In the genomic region with DNA sequence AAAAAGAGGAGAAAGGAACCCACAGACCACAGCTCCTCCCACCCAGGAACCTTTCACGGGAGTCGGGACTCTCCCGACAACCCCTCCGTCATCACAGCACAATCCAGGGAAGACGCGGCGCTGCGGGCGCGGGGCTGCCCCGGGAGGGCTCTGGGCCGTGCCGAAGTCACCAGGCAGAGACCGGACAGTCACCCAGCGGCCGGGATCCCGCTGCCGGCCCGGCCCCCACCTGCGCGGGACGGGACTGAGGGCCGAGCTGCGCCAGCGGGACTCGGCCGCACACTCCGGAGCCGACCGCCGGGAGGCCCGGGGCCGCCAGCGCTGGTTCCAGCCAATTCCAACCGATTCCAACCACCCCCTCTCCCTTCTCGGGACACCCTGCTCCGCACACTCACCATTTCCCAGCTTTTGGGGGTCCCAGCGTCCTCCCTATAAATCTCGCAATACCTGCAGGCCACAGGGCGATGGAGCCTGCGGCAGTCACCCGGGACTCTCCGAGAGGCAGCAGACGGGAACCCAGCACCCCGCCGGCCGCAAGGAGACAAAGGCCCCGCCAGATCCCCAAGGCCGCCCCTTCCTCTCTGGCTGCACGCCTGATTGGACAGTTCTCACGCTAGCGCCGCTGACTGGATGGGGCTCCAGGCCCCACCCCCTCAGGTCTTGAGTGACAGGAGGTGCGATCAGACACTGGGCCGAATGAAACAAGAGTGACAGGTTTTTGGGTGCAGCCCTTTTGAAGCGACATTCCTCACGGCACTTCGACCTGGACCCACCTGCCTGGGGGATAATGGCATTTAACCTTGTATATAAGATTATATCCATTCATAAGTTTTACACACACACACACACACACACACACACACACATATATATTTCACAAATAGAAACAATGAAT, we compare ENCODE assay signal across 8 cellular contexts. TPM values are rescaled to one million over a fixed set of nuclear protein-coding genes. Genes with fewer than 3 reads are reported as not detected.
A peak's percentile ranks its signal among the peaks of the same experiment; 100 is the strongest.
DNase-seq lines count a peak whose midpoint lies in the region; ATAC-seq, FAIRE-seq and TF ChIP-seq lines count a peak whose summit lies in the region.

A gene (minus strand): TSS at position 547 of the 895 bp plus-strand sequence. CDS start 149 bp downstream, at position 398.

- H3K9me3 ChIP-seq in adipocyte (ENCODE audit: control insufficient read depth, low read length) (peaks cover 16% of the 10 kb centered on the region), heart left ventricle (peaks cover 0 to 36% (median 7%) of the 10 kb centered on the region in 12 donors), pancreas (no peaks in the 10 kb centered on the region), upper lobe of right lung (peaks cover 4% of the 10 kb centered on the region)

- H3K4me1 ChIP-seq in adipocyte (ENCODE audit: control insufficient read depth, insufficient read depth, low read length) = no peaks in the 10 kb centered on the region
- peaks cover 0 to 10% (median 0%) of the 10 kb centered on the region in 12 donors for H3K4me1 ChIP-seq in heart left ventricle
- no peaks in the 10 kb centered on the region for H3K4me1 ChIP-seq in pancreas
- H3K4me1 ChIP-seq in upper lobe of right lung = no peaks in the 10 kb centered on the region

- 0 to 1% (median 1%) methylated on average over 21 to 58 of the region's 58 CpGs for WGBS in heart left ventricle, 4 donors
- WGBS in pancreas, 2 donors = 0 to 2% methylated on average over 47 to 58 of the region's 58 CpGs

- TF ChIP-seq CTCF in heart left ventricle (IDR thresholded peaks at IDR 0.05) (no peak), pancreas (IDR thresholded peaks at IDR 0.05) (no peak), upper lobe of right lung (IDR thresholded peaks at IDR 0.05) (no peak)

- DNase-seq in ELF-1 (ENCODE audit: low read depth, low spot score) (peak; percentile 99), KG1 (lab: John Stamatoyannopoulos, UW) (peak; percentile 88), SHP77 (lab: John Stamatoyannopoulos, UW) (peak; percentile 86 to 93), adipocyte (ENCODE audit: low read depth) (peak; percentile 98), heart left ventricle (peak; percentile 88 to 91 (median 90)), pancreas (peak; percentile 66 to 89 (median 82)), upper lobe of right lung (peak; percentile 87)

- ATAC-seq in GM21737 (IDR thresholded peaks at IDR 0.05; ENCODE audit: unreplicated experiment) (peak; percentile 100), heart left ventricle (peak; percentile 99 to 100 (median 100)), pancreas (peak; percentile 95 to 100 (median 100)), upper lobe of right lung (peak; percentile 99)

- H3K27me3 ChIP-seq in adipocyte (replicated peaks; ENCODE audit: control insufficient read depth, insufficient read depth, low read length) = no peaks in the 10 kb centered on the region
- H3K27me3 ChIP-seq in heart left ventricle = peaks cover 0 to 26% (median 0%) of the 10 kb centered on the region in 9 donors
- no peaks in the 10 kb centered on the region for H3K27me3 ChIP-seq in pancreas
- H3K27me3 ChIP-seq in upper lobe of right lung = peaks cover 17% of the 10 kb centered on the region

- H3K4me3 ChIP-seq in adipocyte (ENCODE audit: low read length) = peak within 1 kb of the TSS; percentile 90
- peak within 1 kb of the TSS; percentile 38 to 72 (median 59) for H3K4me3 ChIP-seq in heart left ventricle
- H3K4me3 ChIP-seq in pancreas = peak within 1 kb of the TSS; percentile 31 to 51 (median 45)
- H3K4me3 ChIP-seq in upper lobe of right lung = peak within 1 kb of the TSS; percentile 52

- peak within 1 kb of the TSS; percentile 47 for H3K9ac ChIP-seq in adipocyte (ENCODE audit: low read length)

- H3K27ac ChIP-seq in heart left ventricle (no peak within 1 kb of the TSS), pancreas (no peak within 1 kb of the TSS), upper lobe of right lung (no peak within 1 kb of the TSS)

- intact Hi-C loops in heart left ventricle (cut with DNase I) (no loop called here), pancreas (cut with DNase I) (no loop called here), upper lobe of right lung (cut with DNase I) (no loop called here)

- no peaks in the 10 kb centered on the region for H3K36me3 ChIP-seq in adipocyte (ENCODE audit: control insufficient read depth, insufficient read depth, low read length, severe bottlenecking)
- no peaks in the 10 kb centered on the region for H3K36me3 ChIP-seq in heart left ventricle
- H3K36me3 ChIP-seq in pancreas = no peaks in the 10 kb centered on the region
- no peaks in the 10 kb centered on the region for H3K36me3 ChIP-seq in upper lobe of right lung

- FAIRE-seq in pancreas (lab: Jason Lieb, UNC) = no peak

- no peak for TF ChIP-seq POLR2A in heart left ventricle (IDR thresholded peaks at IDR 0.05)

RNA-seq across cellular contexts. Expression of the gene that starts here (rescaled TPM):
- total RNA-seq in heart left ventricle (under 1 TPM in 2 of 9 donors, not detected in 7; 0.06 to 0.53 TPM), pancreas (under 1 TPM in 3 of 6 donors, not detected in 3; 0.06 to 0.62 (median 0.06) TPM), upper lobe of right lung (not detected)
- polyA plus RNA-seq in heart left ventricle (not detected), pancreas (not detected)

Comparison
In these comparisons a context has a peak if more than half of its experiments do, and no peak if none do; other contexts are left out.
1. Peak in DNase-seq, ATAC-seq and H3K4me3 ChIP-seq in heart left ventricle; RNA of the gene not detected or under 1 TPM.
2. Peak in DNase-seq, ATAC-seq and H3K4me3 ChIP-seq in pancreas; RNA of the gene not detected or under 1 TPM.
3. Peak in DNase-seq, ATAC-seq and H3K4me3 ChIP-seq in upper lobe of right lung; RNA of the gene not detected or under 1 TPM.